Comparison of ENCODE assay signal across 39 cellular contexts in genomic region chr16:71500964-71501363, GRCh38. TPM values are rescaled to one million over a fixed set of nuclear protein-coding genes. Genes with fewer than 3 reads are reported as not detected.
"Had no signal": no experiment of that assay in that cellular context is flagged by ENCODE, and none has a peak within 500 bp of the region (broad histone marks: within the 10 kb centered on the region; RNA-seq: fewer than 3 reads in every experiment).

No MANE protein-coding gene starts in this region.

- H3K4me3 ChIP-seq: ascending aorta, heart left ventricle, ovary, skin epidermis, testis, uterus had no signal

- H3K9me3 ChIP-seq: ascending aorta, heart left ventricle, ovary, testis, uterus had no signal

- H3K27ac ChIP-seq: ascending aorta, heart left ventricle, ovary, skin epidermis, testis, uterus, WERI-Rb-1 had no signal

- H3K4me1 ChIP-seq: ascending aorta, heart left ventricle, testis, uterus had no signal

- H3K27me3 ChIP-seq: ascending aorta, ovary, testis, uterus had no signal

- ATAC-seq: activated CD4-positive, CD25-positive, alpha-beta regulatory T cell treated with anti-CD3 and anti-CD28 coated beads, Interleukin-2, amount 50 U/mL, for 24 hours; effector memory CD8-positive, alpha-beta T cell; heart left ventricle; left colon; naive thymus-derived CD4-positive, alpha-beta T cell; sciatic nerve; stimulated activated naive CD8-positive, alpha-beta T cell treated with anti-CD3 and anti-CD28 coated beads, Interleukin-15, Interleukin-2, amounts not matched to agents 100 U/mL and 50 U/mL, for 24 hours had no signal

- H3K36me3 ChIP-seq: ascending aorta, heart left ventricle, ovary, uterus, WERI-Rb-1 had no signal

- DNase-seq: activated CD4-positive, alpha-beta T cell treated with anti-CD3 and anti-CD28 coated beads for 48 hours; activated CD4-positive, alpha-beta T cell treated with anti-CD3 and anti-CD28 coated beads, Interleukin-2, amount 50 U/mL, for 48 hours; activated CD8-positive, alpha-beta memory T cell treated with anti-CD3 and anti-CD28 coated beads for 24 hours; activated effector memory CD4-positive, alpha-beta T cell treated with anti-CD3 and anti-CD28 coated beads, Interleukin-2, amount 50 U/mL, for 16 hours; activated naive CD4-positive, alpha-beta T cell treated with anti-CD3 and anti-CD28 coated beads for 36 hours; activated naive CD8-positive, alpha-beta T cell treated with anti-CD3 and anti-CD28 coated beads, Interleukin-2, amount 10 ng/mL, durations not matched to agents 7 days and 5 days; activated T-cell treated with anti-CD3 and anti-CD28 coated beads, Interleukin-2, amount 50 U/mL, for 1 hour; caudate nucleus; cortex of kidney; effector memory CD8-positive, alpha-beta T cell; heart left ventricle; hypothalamus; immature natural killer cell; kidney; left colon; naive thymus-derived CD4-positive, alpha-beta T cell; ovary; stimulated activated CD4-positive, alpha-beta T cell treated with anti-CD3 and anti-CD28 coated beads, Interleukin-12 subunit alpha, Interleukin-12 subunit beta, amount 100 ng/mL, for 4 hours; stimulated activated CD4-positive, alpha-beta T cell treated with anti-CD3 and anti-CD28 coated beads, Interleukin-4, amount 100 ng/mL, for 1 hour; stimulated activated naive CD8-positive, alpha-beta T cell treated with anti-CD3 and anti-CD28 coated beads, Interleukin-15, Interleukin-2, amounts not matched to agents 100 U/mL and 50 U/mL, for 24 hours; T-helper 9 cell; testis; uterus had no signal

- FAIRE-seq: kidney, TTC549 had no signal

RNA-seq across cellular contexts. Expression of gene ZNF19, which starts 11.8 kb away (rescaled TPM):
- total RNA-seq: ascending aorta had no signal

RNA-seq across cellular contexts. Expression of gene CHST4, which starts 25.3 kb away (rescaled TPM):
- total RNA-seq: activated naive CD4-positive, alpha-beta T cell treated with anti-CD3 and anti-CD28 coated beads for 36 hours; activated naive CD8-positive, alpha-beta T cell treated with anti-CD3 and anti-CD28 coated beads, Interleukin-2, amount 10 ng/mL, durations not matched to agents 7 days and 5 days; activated T-helper 1 cell treated with anti-CD3 and anti-CD28 coated beads, Interleukin-12 subunit alpha, Interleukin-12 subunit beta, Interleukin-2, Interleukin-4 antibody, amounts not matched to agents 30 ng/mL and 10 ng/mL and 1 ng/mL, durations not matched to agents 14 hours and 24 hours and 36 hours; ascending aorta; chondrocyte; fibroblast of lung; fibroblast of villous mesenchyme; kidney; left colon; mesothelial cell of epicardium; naive thymus-derived CD4-positive, alpha-beta T cell; progenitor cell of endocrine pancreas; renal cortical epithelial cell; sciatic nerve had no signal
- polyA plus RNA-seq: fibroblast of lung; heart left ventricle; immature natural killer cell; naive thymus-derived CD4-positive, alpha-beta T cell; neural cell had no signal

RNA-seq across cellular contexts. Expression of gene TLE7, which starts 59.1 kb away (rescaled TPM):
- total RNA-seq: activated naive CD4-positive, alpha-beta T cell treated with anti-CD3 and anti-CD28 coated beads for 36 hours; activated naive CD8-positive, alpha-beta T cell treated with anti-CD3 and anti-CD28 coated beads, Interleukin-2, amount 10 ng/mL, durations not matched to agents 7 days and 5 days; activated T-helper 1 cell treated with anti-CD3 and anti-CD28 coated beads, Interleukin-12 subunit alpha, Interleukin-12 subunit beta, Interleukin-2, Interleukin-4 antibody, amounts not matched to agents 30 ng/mL and 10 ng/mL and 1 ng/mL, durations not matched to agents 14 hours and 24 hours and 36 hours; ascending aorta; chondrocyte; fibroblast of lung; fibroblast of villous mesenchyme; heart left ventricle; kidney; left colon; liver; mesothelial cell of epicardium; naive thymus-derived CD4-positive, alpha-beta T cell; ovary; progenitor cell of endocrine pancreas; renal cortical epithelial cell; sciatic nerve; uterus had no signal
- polyA plus RNA-seq: esophagus; fibroblast of lung; heart left ventricle; immature natural killer cell; liver; naive thymus-derived CD4-positive, alpha-beta T cell; neural cell had no signal
